In the genomic region with DNA sequence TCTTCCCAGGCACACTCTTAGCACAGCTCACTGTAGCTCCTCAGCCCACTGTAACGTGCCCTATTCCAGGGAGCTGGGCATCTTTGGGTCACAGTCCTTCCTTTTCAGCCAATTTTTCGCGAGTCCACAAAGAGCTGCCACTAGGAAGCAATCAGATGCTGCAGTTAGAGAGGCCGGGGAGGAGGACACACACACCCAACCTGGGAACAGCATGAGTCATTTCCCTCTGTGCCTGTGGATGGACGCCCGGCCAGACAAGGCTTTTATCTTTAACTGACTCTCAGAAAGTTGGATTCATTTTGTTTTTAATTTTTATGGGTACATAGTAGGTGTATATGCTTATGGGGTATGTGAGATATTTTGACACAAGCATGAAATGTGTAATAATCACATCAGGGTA, we compare ENCODE assay signal across 19 cellular contexts.
DNase-seq lines count a peak whose midpoint lies in the region; ATAC-seq, FAIRE-seq and TF ChIP-seq lines count a peak whose summit lies in the region.
"Had no signal": no experiment of that assay in that cellular context is flagged by ENCODE, and none has a peak within 500 bp of the region (broad histone marks: within the 10 kb centered on the region; RNA-seq: fewer than 3 reads in every experiment).

No MANE protein-coding gene starts in this region.

- FAIRE-seq in K562 (lab: Jason Lieb, UNC), result no peak
- FAIRE-seq: D721Med, GM18507 had no signal

- in situ Hi-C loops in K562 (cut with MboI), result no loop called here

- no peak for TF ChIP-seq EP300 in K562 (IDR thresholded peaks at IDR 0.05; ENCODE audit: low read length)

- H3K36me3 ChIP-seq in right atrium auricular region (no peaks in the 10 kb centered on the region), K562 (ENCODE audit: control insufficient read depth, insufficient read depth, low read length) (no peaks in the 10 kb centered on the region), heart right ventricle (no peaks in the 10 kb centered on the region)
- H3K36me3 ChIP-seq: esophagus squamous epithelium had no signal

- no peaks in the 10 kb centered on the region for H4K20me1 ChIP-seq in K562 (replicated peaks; ENCODE audit: control insufficient read depth, insufficient read depth, low read length)

- DNase-seq in Right ventricle myocardium superior (no peak), right atrium auricular region (ENCODE audit: low spot score) (no peak), K562 (ENCODE audit: extremely low read depth in 1 of 4, low spot score in 3 of 4) (peak in 2 of 4 experiments; percentile 9 to 20), heart right ventricle (no peak), foreskin melanocyte (no peak), posterior cingulate gyrus (no peak)
- DNase-seq: activated CD4-positive, alpha-beta T cell treated with anti-CD3 and anti-CD28 coated beads, Interleukin-2, amount 10 ng/mL, durations not matched to agents 7 days and 5 days; activated T-cell treated with anti-CD3 and anti-CD28 coated beads, Interleukin-2, amount 50 U/mL, for 48 hours; esophagus squamous epithelium; NCI-H2081 treated with DMSO at 0.1 percent for 48 hours; NCI-H774; stimulated activated CD4-positive, alpha-beta T cell treated with anti-CD3 and anti-CD28 coated beads, Interleukin-4, amount 100 ng/mL, for 24 hours; T-helper 2 cell had no signal

- no peak overlapping the region for H2AFZ ChIP-seq in K562 (ENCODE audit: low read depth, low read length)

- TF ChIP-seq POLR2A in K562 (conservative IDR thresholded peaks at IDR 0.05), result no peak

- TF ChIP-seq RAD21 in K562 (CRISPR knock-in tag; conservative IDR thresholded peaks at IDR 0.05 in 1 of 2, IDR thresholded peaks at IDR 0.05 in 1 of 2), result no peak

- ATAC-seq in Right ventricle myocardium superior (ENCODE audit: poor library complexity) (peak; percentile 73), K562 (peak; percentile 42; the same call in 1 of the 3 replicates), heart right ventricle (peak in 7 of 8 donors; percentile 26 to 77 (median 59)), GM18861 (IDR thresholded peaks at IDR 0.05; ENCODE audit: unreplicated experiment) (no peak)
- no peak for ATAC-seq in activated CD4-positive, CD25-positive, alpha-beta regulatory T cell treated with anti-CD3 and anti-CD28 coated beads, Interleukin-2, amount 50 U/mL, for 24 hours
- ATAC-seq: sciatic nerve had no signal

- H3K4me3 ChIP-seq in right atrium auricular region, result no peak overlapping the region
- H3K4me3 ChIP-seq in K562, result no peak overlapping the region
- no peak overlapping the region for H3K4me3 ChIP-seq in heart right ventricle
- H3K4me3 ChIP-seq: esophagus squamous epithelium had no signal

- intact Hi-C loops in Right ventricle myocardium superior (cut with DNase I), result no loop called here
- intact Hi-C loops in K562 (cut with micrococcal nuclease), result no loop called here
- intact Hi-C loops in heart right ventricle (cut with DNase I), result no loop called here
- intact Hi-C loops in posterior cingulate gyrus (cut with DNase I), result no loop called here

- WGBS in K562 (ENCODE audit: insufficient coverage, low coverage, missing lambda C conversion rate), result 2% methylated on average over 6 of the region's 6 CpGs
- whole genome bisulfite sequencing in heart right ventricle, 2 donors, result 32 to 41% methylated on average over 6 of the region's 6 CpGs

- no peak overlapping the region for H3K4me2 ChIP-seq in K562 (ENCODE audit: insufficient read depth, low read length)

- CTCF ChIA-PET in K562 (lab: Yijun Ruan, JAX; ENCODE audit: low intra/inter-chr PET ratio), result no interaction called here

- POLR2A ChIA-PET in K562 (lab: Yijun Ruan, JAX), result no interaction called here

- no peaks in the 10 kb centered on the region for H3K27me3 ChIP-seq in right atrium auricular region
- H3K27me3 ChIP-seq in K562 (ENCODE audit: control insufficient read depth in 2 of 2, insufficient read depth in 2 of 2, low read length in 2 of 2), result no peaks in the 10 kb centered on the region
- H3K27me3 ChIP-seq in heart right ventricle, result peaks cover 0 to 8% (median 0%) of the 10 kb centered on the region in 7 donors
- H3K27me3 ChIP-seq: esophagus squamous epithelium had no signal

- H3K9me3 ChIP-seq in right atrium auricular region (peaks cover 0 to 5% of the 10 kb centered on the region in 2 donors), K562 (replicated peaks; ENCODE audit: control insufficient read depth, insufficient read depth, low read depth, low read length) (no peaks in the 10 kb centered on the region), heart right ventricle (peaks cover 0 to 7% (median 0%) of the 10 kb centered on the region in 11 donors)

- no peak overlapping the region for H3K9ac ChIP-seq in K562 (ENCODE audit: insufficient read depth in 1 of 2, low read depth in 2 of 2, low read length in 2 of 2)

- H3K9me1 ChIP-seq in K562 (ENCODE audit: control insufficient read depth, insufficient read depth, low read length), result no peaks in the 10 kb centered on the region

- no peaks in the 10 kb centered on the region for H3K79me2 ChIP-seq in K562 (ENCODE audit: control insufficient read depth, insufficient read depth, low read length)

- no peak overlapping the region for H3K27ac ChIP-seq in right atrium auricular region
- H3K27ac ChIP-seq in K562 (ENCODE audit: extremely low read depth, low read depth, low read length), result no peak overlapping the region
- H3K27ac ChIP-seq in heart right ventricle, result peak overlapping the region in 1 of 10 donors; percentile 4
- H3K27ac ChIP-seq: esophagus squamous epithelium, RWPE1 had no signal

- no peak for TF ChIP-seq CTCF in right atrium auricular region (IDR thresholded peaks at IDR 0.05)
- TF ChIP-seq CTCF in K562 (IDR thresholded peaks at IDR 0.05 in 2 of 3, conservative IDR thresholded peaks at IDR 0.05 in 1 of 3; ENCODE audit: insufficient read depth in 2 of 3, low read depth in 1 of 3, low read length in 3 of 3), result no peak
- no peak for TF ChIP-seq CTCF in heart right ventricle (IDR thresholded peaks at IDR 0.05)

- no peaks in the 10 kb centered on the region for H3K4me1 ChIP-seq in right atrium auricular region
- H3K4me1 ChIP-seq in K562 (replicated peaks in 1 of 2; ENCODE audit: control insufficient read depth in 2 of 2, insufficient read depth in 2 of 2, low read length in 2 of 2), result no peaks in the 10 kb centered on the region
- H3K4me1 ChIP-seq in heart right ventricle, result peaks cover 0 to 13% (median 0%) of the 10 kb centered on the region in 9 donors

- no TSS peak for BruUV-seq in K562 (replicated peaks; lab: Mats Ljungman, UMichigan)

TF ChIP-seq in K562, 482 proteins besides CTCF, POLR2A, EP300 and RAD21 (continues in another document):
- TF ChIP-seq PML (IDR thresholded peaks at IDR 0.05; ENCODE audit: low read length) (no peak), FOSL1 (tag; conservative IDR thresholded peaks at IDR 0.05) (no peak), ZNF57 (CRISPR knock-in tag; IDR thresholded peaks at IDR 0.05) (no peak), JUND (IDR thresholded peaks at IDR 0.05; ENCODE audit: borderline replicate concordance, low read depth, low read length) (0 out of 2 replicates have a peak, but pooled peaks have one; percentile 3), JUND (tag; IDR thresholded peaks at IDR 0.05; ENCODE audit: borderline replicate concordance, low read depth, low read length) (0 out of 3 replicates have a peak, but pooled peaks have one; percentile 16)
- TF ChIP-seq, protein P1, sequence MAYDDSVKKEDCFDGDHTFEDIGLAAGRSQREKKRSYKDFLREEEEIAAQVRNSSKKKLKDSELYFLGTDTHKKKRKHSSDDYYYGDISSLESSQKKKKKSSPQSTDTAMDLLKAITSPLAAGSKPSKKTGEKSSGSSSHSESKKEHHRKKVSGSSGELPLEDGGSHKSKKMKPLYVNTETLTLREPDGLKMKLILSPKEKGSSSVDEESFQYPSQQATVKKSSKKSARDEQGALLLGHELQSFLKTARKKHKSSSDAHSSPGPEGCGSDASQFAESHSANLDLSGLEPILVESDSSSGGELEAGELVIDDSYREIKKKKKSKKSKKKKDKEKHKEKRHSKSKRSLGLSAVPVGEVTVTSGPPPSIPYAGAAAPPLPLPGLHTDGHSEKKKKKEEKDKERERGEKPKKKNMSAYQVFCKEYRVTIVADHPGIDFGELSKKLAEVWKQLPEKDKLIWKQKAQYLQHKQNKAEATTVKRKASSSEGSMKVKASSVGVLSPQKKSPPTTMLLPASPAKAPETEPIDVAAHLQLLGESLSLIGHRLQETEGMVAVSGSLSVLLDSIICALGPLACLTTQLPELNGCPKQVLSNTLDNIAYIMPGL (CRISPR knock-in tag; IDR thresholded peaks at IDR 0.05), result no peak
- TF ChIP-seq, protein P2, sequence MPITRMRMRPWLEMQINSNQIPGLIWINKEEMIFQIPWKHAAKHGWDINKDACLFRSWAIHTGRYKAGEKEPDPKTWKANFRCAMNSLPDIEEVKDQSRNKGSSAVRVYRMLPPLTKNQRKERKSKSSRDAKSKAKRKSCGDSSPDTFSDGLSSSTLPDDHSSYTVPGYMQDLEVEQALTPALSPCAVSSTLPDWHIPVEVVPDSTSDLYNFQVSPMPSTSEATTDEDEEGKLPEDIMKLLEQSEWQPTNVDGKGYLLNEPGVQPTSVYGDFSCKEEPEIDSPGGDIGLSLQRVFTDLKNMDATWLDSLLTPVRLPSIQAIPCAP (CRISPR knock-in tag; IDR thresholded peaks at IDR 0.05; ENCODE audit: borderline replicate concordance), result no peak

Comparison
In these comparisons a context has a peak if more than half of its experiments do, and no peak if none do; other contexts are left out.
1. ATAC-seq: peak in Right ventricle myocardium superior (single experiment), K562 (single experiment) and heart right ventricle (7 of 8); none in GM18861 (single experiment) and activated CD4-positive, CD25-positive, alpha-beta regulatory T cell treated with anti-CD3 and anti-CD28 coated beads, Interleukin-2, amount 50 U/mL, for 24 hours (0 of 2).